ENCODE assay signal across 30 cellular contexts in genomic region chr5:11306365-11306764, GRCh38.
"Had no signal": no experiment of that assay in that cellular context is flagged by ENCODE, and none has a peak within 500 bp of the region (broad histone marks: within the 10 kb centered on the region; RNA-seq: fewer than 3 reads in every experiment).

No MANE protein-coding gene starts in this region.

- H3K4me3 ChIP-seq: breast epithelium, cardiac muscle cell, esophagus squamous epithelium had no signal

- FAIRE-seq: colon had no signal

- H3K27me3 ChIP-seq: breast epithelium, cardiac muscle cell, esophagus squamous epithelium had no signal

- DNase-seq: activated B cell treated with CpG ODN at 0.5 μM for 24 hours; activated CD4-positive, alpha-beta T cell treated with anti-CD3 and anti-CD28 coated beads for 48 hours; activated CD4-positive, alpha-beta T cell treated with anti-CD3 and anti-CD28 coated beads, Interleukin-2, amount 50 U/mL, for 1 hour; activated CD4-positive, alpha-beta T cell treated with anti-CD3 and anti-CD28 coated beads, Interleukin-2, amount 50 U/mL, for 48 hours; activated CD8-positive, alpha-beta memory T cell treated with anti-CD3 and anti-CD28 coated beads for 24 hours; activated CD8-positive, alpha-beta T cell treated with anti-CD3 and anti-CD28 coated beads for 36 hours; activated effector memory CD4-positive, alpha-beta T cell treated with Interleukin-2 at 50 U/mL for 16 hours; activated gamma-delta T cell treated with Interleukin-2 at 50 U/mL for 16 hours; activated naive CD4-positive, alpha-beta T cell treated with anti-CD3 and anti-CD28 coated beads, Interleukin-2, amount 50 U/mL, for 16 hours; activated naive CD4-positive, alpha-beta T cell treated with Interleukin-2 at 50 U/mL for 16 hours; activated T-cell treated with anti-CD3 and anti-CD28 coated beads, Interleukin-2, amount 50 U/mL, for 4 hours; amniotic stem cell; aorta; cortex of kidney; dermis blood vessel endothelial cell; effector CD4-positive, alpha-beta T cell; effector memory CD8-positive, alpha-beta T cell; erythroblast; esophagus squamous epithelium; foreskin melanocyte; head of caudate nucleus; T-helper 1 cell; T-helper 17 cell; T1000; WERI-Rb-1 had no signal

- ATAC-seq: activated CD4-positive, CD25-positive, alpha-beta regulatory T cell treated with anti-CD3 and anti-CD28 coated beads, Interleukin-2, amount 50 U/mL, for 24 hours; activated CD8-positive, alpha-beta T cell treated with anti-CD3 and anti-CD28 coated beads for 36 hours; activated T-cell treated with anti-CD3 and anti-CD28 coated beads, Interleukin-2, amount 50 U/mL, for 4 hours; activated T-helper 17 cell treated with anti-CD3 and anti-CD28 coated beads, Interleukin-2, amount 50 U/mL, for 72 hours; effector memory CD8-positive, alpha-beta T cell; T-helper 17 cell had no signal

- H3K4me1 ChIP-seq: breast epithelium, esophagus squamous epithelium had no signal

- H3K36me3 ChIP-seq: breast epithelium, cardiac muscle cell, esophagus squamous epithelium, WERI-Rb-1 had no signal

- H3K27ac ChIP-seq: breast epithelium, cardiac muscle cell, esophagus squamous epithelium, WERI-Rb-1 had no signal

- H3K9me3 ChIP-seq: breast epithelium, esophagus squamous epithelium had no signal
